9 cellular contexts compared by ENCODE assay signal in genomic region chr5:146877783-146878470, GRCh38. TPM values are rescaled to one million over a fixed set of nuclear protein-coding genes. Genes with fewer than 3 reads are reported as not detected.
DNase-seq lines count a peak whose midpoint lies in the region; ATAC-seq, FAIRE-seq and TF ChIP-seq lines count a peak whose summit lies in the region.
"Had no signal": no experiment of that assay in that cellular context is flagged by ENCODE, and none has a peak within 500 bp of the region (broad histone marks: within the 10 kb centered on the region; RNA-seq: fewer than 3 reads in every experiment).

No MANE protein-coding gene starts in this region.

- FAIRE-seq in D721Med (lab: Jason Lieb, UNC), result no peak

- H3K27me3 Mint-ChIP-seq in naive thymus-derived CD4-positive, alpha-beta T cell, result peaks cover 0 to 59% (median 26%) of the 10 kb centered on the region in 5 donors
- H3K27me3 Mint-ChIP-seq in type B pancreatic cell, result peaks cover 49% of the 10 kb centered on the region

- peak overlapping the region; percentile 84 to 92 (median 88) for H3K4me3 Mint-ChIP-seq in naive thymus-derived CD4-positive, alpha-beta T cell
- H3K4me3 Mint-ChIP-seq in type B pancreatic cell, result peak overlapping the region; percentile 94

- H3K36me3 ChIP-seq in esophagus squamous epithelium, result no peaks in the 10 kb centered on the region
- no peaks in the 10 kb centered on the region for H3K36me3 ChIP-seq in naive thymus-derived CD4-positive, alpha-beta T cell (ENCODE audit: control insufficient read depth in 2 of 3, insufficient read depth in 3 of 3, low read length in 3 of 3)
- H3K36me3 ChIP-seq: neutrophil had no signal

- POLR2A ChIA-PET in naive thymus-derived CD4-positive, alpha-beta T cell (lab: Charles Lee), result no interaction called here

- H3K4me1 ChIP-seq in esophagus squamous epithelium, result peaks cover 13 to 30% (median 21%) of the 10 kb centered on the region in 3 donors
- H3K4me1 ChIP-seq in naive thymus-derived CD4-positive, alpha-beta T cell (ENCODE audit: control insufficient read depth in 2 of 2, insufficient read depth in 2 of 2, low read length in 2 of 2), result peaks cover 4 to 14% of the 10 kb centered on the region in 2 donors

- peak overlapping the region in 1 of 4 donors; percentile 11 for H3K27ac ChIP-seq in esophagus squamous epithelium
- H3K27ac ChIP-seq in naive thymus-derived CD4-positive, alpha-beta T cell (ENCODE audit: low read depth, low read length), result no peak overlapping the region
- H3K27ac ChIP-seq: neutrophil had no signal

- no peak for TF ChIP-seq POLR2A in esophagus squamous epithelium (IDR thresholded peaks at IDR 0.05)

- 0% methylated on average over 1 to 22 of the region's 58 CpGs for whole genome bisulfite sequencing in esophagus squamous epithelium, 2 donors

- no peak for TF ChIP-seq CTCF in D721Med (IDR thresholded peaks at IDR 0.05; ENCODE audit: insufficient read depth, missing control alignments)
- TF ChIP-seq CTCF in esophagus squamous epithelium (IDR thresholded peaks at IDR 0.05), result no peak
- TF ChIP-seq CTCF in type B pancreatic cell (conservative IDR thresholded peaks at IDR 0.05), result no peak

- ATAC-seq in HG03135 (IDR thresholded peaks at IDR 0.05; ENCODE audit: unreplicated experiment) (peak; percentile 48), HG03342 (IDR thresholded peaks at IDR 0.05; ENCODE audit: unreplicated experiment) (no peak), GM18520 (IDR thresholded peaks at IDR 0.05; ENCODE audit: unreplicated experiment) (no peak)
- ATAC-seq in naive thymus-derived CD4-positive, alpha-beta T cell, result peak; percentile 49

- H3K36me3 Mint-ChIP-seq in naive thymus-derived CD4-positive, alpha-beta T cell, result no peaks in the 10 kb centered on the region
- H3K36me3 Mint-ChIP-seq in type B pancreatic cell, result peaks cover 9% of the 10 kb centered on the region

- peaks cover 0 to 38% (median 0%) of the 10 kb centered on the region in 4 donors for H3K27me3 ChIP-seq in esophagus squamous epithelium
- no peaks in the 10 kb centered on the region for H3K27me3 ChIP-seq in naive thymus-derived CD4-positive, alpha-beta T cell (ENCODE audit: control insufficient read depth in 2 of 2, insufficient read depth in 2 of 2, low read length in 2 of 2)

- peaks cover 3 to 20% (median 9%) of the 10 kb centered on the region in 7 donors for H3K4me1 Mint-ChIP-seq in naive thymus-derived CD4-positive, alpha-beta T cell
- peaks cover 12% of the 10 kb centered on the region for H3K4me1 Mint-ChIP-seq in type B pancreatic cell (ENCODE audit: unreplicated experiment)

- DNase-seq in D721Med (ENCODE audit: insufficient read length, low spot score), result peak; percentile 33
- DNase-seq in activated CD8-positive, alpha-beta memory T cell treated with anti-CD3 and anti-CD28 coated beads, Interleukin-2, amount 50 U/mL, for 4 hours, result peak; percentile 23
- DNase-seq in esophagus squamous epithelium (lab: John Stamatoyannopoulos, UW), result no peak
- peak in 6 of 9 donors; percentile 6 to 25 (median 12) for DNase-seq in naive thymus-derived CD4-positive, alpha-beta T cell
- no peak for DNase-seq in type B pancreatic cell (ENCODE audit: extremely low spot score, unreplicated experiment)

- intact Hi-C loops in esophagus squamous epithelium (cut with DNase I), result no loop called here
- intact Hi-C loops in naive thymus-derived CD4-positive, alpha-beta T cell (cut with micrococcal nuclease), result loop anchor here in 1 of 2 donors (5.0 kb wide), 1 partner anchor 126 kb away; no protein-coding TSS in a partner anchor

- no peak overlapping the region for H3K27ac Mint-ChIP-seq in naive thymus-derived CD4-positive, alpha-beta T cell
- peak overlapping the region; percentile 66 for H3K27ac Mint-ChIP-seq in type B pancreatic cell

- no peaks in the 10 kb centered on the region for H3K9me3 ChIP-seq in esophagus squamous epithelium
- H3K9me3 ChIP-seq in naive thymus-derived CD4-positive, alpha-beta T cell (ENCODE audit: control insufficient read depth in 2 of 3, low read length in 3 of 3), result no peaks in the 10 kb centered on the region
- H3K9me3 ChIP-seq: neutrophil had no signal

- H3K9me3 Mint-ChIP-seq in naive thymus-derived CD4-positive, alpha-beta T cell, result peaks cover 0 to 4% (median 0%) of the 10 kb centered on the region in 11 donors
- H3K9me3 Mint-ChIP-seq in type B pancreatic cell, result no peaks in the 10 kb centered on the region

- CTCF ChIA-PET in naive thymus-derived CD4-positive, alpha-beta T cell (lab: Charles Lee), result no interaction called here

- peak overlapping the region; percentile 40 to 68 (median 60) for H3K4me3 ChIP-seq in esophagus squamous epithelium
- H3K4me3 ChIP-seq in naive thymus-derived CD4-positive, alpha-beta T cell (ENCODE audit: low read length), result peak overlapping the region; percentile 78

RNA-seq across cellular contexts. Expression of gene PPP2R2B, which starts 0.6 kb away (rescaled TPM):
- total RNA-seq in esophagus squamous epithelium (1 to 10 TPM in 2 of 4 donors, under 1 TPM in 2; 0.53 to 2.0 (median 1.1) TPM), type B pancreatic cell (ENCODE audit: low replicate concordance) (18.4 and 29.1 TPM in 2 replicates)
- total RNA-seq in naive thymus-derived CD4-positive, alpha-beta T cell, result 10 to 100 TPM in 1 of 5 experiments, 1 to 10 TPM in 1, under 1 TPM in 3; 0.24 to 14.1 (median 1.00) TPM
- under 1 TPM; 0.15 to 0.17 TPM for polyA plus RNA-seq in naive thymus-derived CD4-positive, alpha-beta T cell

Comparison
In these comparisons a context has a peak if more than half of its experiments do, and no peak if none do; other contexts are left out.
1. DNase-seq: peak in D721Med (single experiment), activated CD8-positive, alpha-beta memory T cell treated with anti-CD3 and anti-CD28 coated beads, Interleukin-2, amount 50 U/mL, for 4 hours (single experiment) and naive thymus-derived CD4-positive, alpha-beta T cell (6 of 9); none in esophagus squamous epithelium (single experiment) and type B pancreatic cell (single experiment).
2. ATAC-seq: peak in HG03135 (single experiment) and naive thymus-derived CD4-positive, alpha-beta T cell (single experiment); none in HG03342 (single experiment) and GM18520 (single experiment).